18 cellular contexts compared by ENCODE assay signal in genomic region chr1:22830131-22830566, GRCh38.
DNase-seq lines count a peak whose midpoint lies in the region; ATAC-seq and TF ChIP-seq lines count a peak whose summit lies in the region.
"Had no signal": no experiment of that assay in that cellular context is flagged by ENCODE, and none has a peak within 500 bp of the region (broad histone marks: within the 10 kb centered on the region; RNA-seq: fewer than 3 reads in every experiment).

No MANE protein-coding gene starts in this region.

- no peaks in the 10 kb centered on the region for H3K9me3 ChIP-seq in left lung
- H3K9me3 ChIP-seq: colonic mucosa, heart left ventricle, stomach had no signal

- no peaks in the 10 kb centered on the region for H3K36me3 ChIP-seq in left lung
- H3K36me3 ChIP-seq: colonic mucosa, heart left ventricle, stomach had no signal

- H3K4me3 ChIP-seq in choroid plexus epithelial cell (ENCODE audit: low read depth, low read length) (no peak overlapping the region), left lung (no peak overlapping the region)
- H3K4me3 ChIP-seq: colonic mucosa, heart left ventricle, SK-N-MC, stomach had no signal

- H3K4me1 ChIP-seq in left lung: peaks cover 0 to 11% of the 10 kb centered on the region in 2 donors
- H3K4me1 ChIP-seq: colonic mucosa had no signal

- peak; percentile 52 for DNase-seq in NCI-H446 treated with DMSO at 0.1 percent for 48 hours (lab: John Stamatoyannopoulos, UW)
- no peak for DNase-seq in choroid plexus epithelial cell (ENCODE audit: low read depth)
- DNase-seq in left lung: no peak
- DNase-seq in substantia nigra (lab: John Stamatoyannopoulos, UW): peak in 25 of 49 donors; percentile 12 to 66 (median 43)
- no peak for DNase-seq in activated naive CD4-positive, alpha-beta T cell (lab: John Stamatoyannopoulos, UW)
- DNase-seq in activated gamma-delta T cell (lab: John Stamatoyannopoulos, UW): no peak
- DNase-seq: activated naive CD8-positive, alpha-beta T cell treated with anti-CD3 and anti-CD28 coated beads, Interleukin-2, amount 50 U/mL, for 24 hours; activated T-cell treated with anti-CD3 and anti-CD28 coated beads, Interleukin-2, amount 50 U/mL, for 4 hours; colonic mucosa; erythroblast; NCI-H1048; NCI-H226; stimulated activated CD4-positive, alpha-beta T cell treated with anti-CD3 and anti-CD28 coated beads, Interleukin-15, amount 100 ng/mL, for 24 hours; stomach had no signal

- H3K27ac ChIP-seq in left lung (no peak overlapping the region), substantia nigra (ENCODE audit: low read depth, low read length, poor library complexity, severe bottlenecking) (no peak overlapping the region)
- H3K27ac ChIP-seq: colonic mucosa, heart left ventricle, SK-N-MC, stomach had no signal

- peak; percentile 38 for ATAC-seq in left lung
- no peak for ATAC-seq in GM21367 (IDR thresholded peaks at IDR 0.05; ENCODE audit: unreplicated experiment)
- no peak for ATAC-seq in GM21717 (IDR thresholded peaks at IDR 0.05; ENCODE audit: unreplicated experiment)
- ATAC-seq: activated naive CD8-positive, alpha-beta T cell treated with anti-CD3 and anti-CD28 coated beads, Interleukin-2, amount 50 U/mL, for 24 hours; activated T-cell treated with anti-CD3 and anti-CD28 coated beads, Interleukin-2, amount 50 U/mL, for 4 hours; heart left ventricle had no signal

- intact Hi-C loops in left lung (cut with DNase I): no loop called here

- TF ChIP-seq CTCF in choroid plexus epithelial cell (conservative IDR thresholded peaks at IDR 0.05; ENCODE audit: low read depth, low read length): peak; percentile 27
- TF ChIP-seq CTCF in left lung (IDR thresholded peaks at IDR 0.05): no peak

- H3K27me3 ChIP-seq in left lung: peaks cover 0 to 7% of the 10 kb centered on the region in 2 donors
- H3K27me3 ChIP-seq: colonic mucosa, heart left ventricle had no signal

Comparison
In these comparisons a context has a peak if more than half of its experiments do, and no peak if none do; other contexts are left out.
1. DNase-seq: peak in NCI-H446 treated with DMSO at 0.1 percent for 48 hours (single experiment) and substantia nigra (25 of 49); none in choroid plexus epithelial cell (single experiment), left lung (0 of 2), activated naive CD4-positive, alpha-beta T cell (0 of 4) and activated gamma-delta T cell (single experiment).